In the genomic region with DNA sequence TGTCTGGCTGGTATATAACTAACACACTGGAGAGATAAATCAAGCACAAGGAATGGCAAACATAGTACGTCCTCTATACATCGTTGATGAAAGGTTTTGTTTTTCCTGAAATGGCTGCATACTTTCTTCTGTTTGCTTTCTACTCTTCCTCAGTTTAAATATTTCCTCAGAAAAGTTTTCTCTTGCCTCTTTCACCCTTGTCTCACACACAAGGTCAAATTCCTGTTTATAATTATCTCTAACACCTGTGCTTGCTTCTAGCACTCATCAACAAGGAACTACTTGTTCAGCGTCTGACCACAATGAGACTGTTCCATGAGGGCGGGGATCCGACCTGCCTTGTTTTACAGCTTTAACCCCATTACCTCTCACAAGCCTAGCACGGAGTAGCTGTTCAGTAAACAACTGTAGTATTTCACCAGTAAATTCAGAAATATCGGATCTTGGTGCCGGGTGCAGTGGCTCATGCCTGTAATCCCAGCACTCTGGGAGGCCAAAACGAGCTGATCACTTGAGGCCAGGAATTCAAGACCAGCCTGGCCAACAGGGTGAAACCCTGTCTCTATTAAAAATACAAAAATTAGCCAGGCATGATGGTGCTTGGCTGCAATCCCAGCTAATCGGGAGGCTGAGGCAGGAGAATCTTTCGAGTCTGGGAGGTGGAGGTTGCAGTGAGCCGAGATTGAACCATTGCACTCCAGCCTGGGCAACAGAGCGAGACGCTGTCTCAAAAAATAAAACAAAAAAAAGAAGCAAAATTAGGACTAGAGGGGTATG, we compare ENCODE assay signal across 1 cellular context.
TF ChIP-seq lines count a peak whose summit lies in the region.

No MANE protein-coding gene starts in this region.

TF ChIP-seq in HepG2, 621 proteins besides CTCF, POLR2A, EP300 and RAD21 (continued from another document):
- TF ChIP-seq, protein P1, sequence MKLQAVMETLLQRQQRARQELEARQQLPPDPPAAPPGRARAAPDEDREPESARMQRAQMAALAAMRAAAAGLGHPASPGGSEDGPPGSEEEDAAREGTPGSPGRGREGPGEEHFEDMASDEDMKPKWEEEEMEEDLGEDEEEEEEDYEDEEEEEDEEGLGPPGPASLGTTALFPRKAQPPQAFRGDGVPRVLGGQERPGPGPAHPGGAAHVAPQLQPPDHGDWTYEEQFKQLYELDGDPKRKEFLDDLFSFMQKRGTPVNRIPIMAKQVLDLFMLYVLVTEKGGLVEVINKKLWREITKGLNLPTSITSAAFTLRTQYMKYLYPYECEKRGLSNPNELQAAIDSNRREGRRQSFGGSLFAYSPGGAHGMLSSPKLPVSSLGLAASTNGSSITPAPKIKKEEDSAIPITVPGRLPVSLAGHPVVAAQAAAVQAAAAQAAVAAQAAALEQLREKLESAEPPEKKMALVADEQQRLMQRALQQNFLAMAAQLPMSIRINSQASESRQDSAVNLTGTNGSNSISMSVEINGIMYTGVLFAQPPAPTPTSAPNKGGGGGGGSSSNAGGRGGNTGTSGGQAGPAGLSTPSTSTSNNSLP (IDR thresholded peaks at IDR 0.05; ENCODE audit: low read depth, low read length), result no peak; the same call in 1 of the 2 replicates
- no peak for TF ChIP-seq RARG (CRISPR knock-in tag; IDR thresholded peaks at IDR 0.05; ENCODE audit: low read depth)
- no peak for TF ChIP-seq ATF1 (CRISPR knock-in tag; IDR thresholded peaks at IDR 0.05)
- TF ChIP-seq ZNF263 (CRISPR knock-in tag; IDR thresholded peaks at IDR 0.05), result no peak
- no peak for TF ChIP-seq DMAP1 (CRISPR knock-in tag; IDR thresholded peaks at IDR 0.05)
- no peak for TF ChIP-seq ZNF577 (CRISPR knock-in tag; IDR thresholded peaks at IDR 0.05; ENCODE audit: borderline replicate concordance, low read depth)
- no peak for TF ChIP-seq CREB1 (IDR thresholded peaks at IDR 0.05)
- TF ChIP-seq CREB1 (CRISPR knock-in tag; IDR thresholded peaks at IDR 0.05), result no peak; the same call in 1 of the 2 replicates
- no peak for TF ChIP-seq SOX6 (IDR thresholded peaks at IDR 0.05)
- peak; percentile 96 for TF ChIP-seq SOX6 (CRISPR knock-in tag; IDR thresholded peaks at IDR 0.05)
- no peak for TF ChIP-seq SRSF1 (optimal IDR thresholded peaks at IDR 0.05; ENCODE audit: low read depth, low read length)
- TF ChIP-seq, protein P2, sequence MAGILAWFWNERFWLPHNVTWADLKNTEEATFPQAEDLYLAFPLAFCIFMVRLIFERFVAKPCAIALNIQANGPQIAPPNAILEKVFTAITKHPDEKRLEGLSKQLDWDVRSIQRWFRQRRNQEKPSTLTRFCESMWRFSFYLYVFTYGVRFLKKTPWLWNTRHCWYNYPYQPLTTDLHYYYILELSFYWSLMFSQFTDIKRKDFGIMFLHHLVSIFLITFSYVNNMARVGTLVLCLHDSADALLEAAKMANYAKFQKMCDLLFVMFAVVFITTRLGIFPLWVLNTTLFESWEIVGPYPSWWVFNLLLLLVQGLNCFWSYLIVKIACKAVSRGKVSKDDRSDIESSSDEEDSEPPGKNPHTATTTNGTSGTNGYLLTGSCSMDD (CRISPR knock-in tag; IDR thresholded peaks at IDR 0.05), result no peak
- no peak for TF ChIP-seq ZNF431 (CRISPR knock-in tag; IDR thresholded peaks at IDR 0.05; ENCODE audit: borderline replicate concordance, low read depth)
- peak; percentile 76 for TF ChIP-seq RXRB (CRISPR knock-in tag; IDR thresholded peaks at IDR 0.05; ENCODE audit: borderline replicate concordance)
- TF ChIP-seq ESRRA (CRISPR knock-in tag; IDR thresholded peaks at IDR 0.05; ENCODE audit: low read depth), result peak; percentile 69
